In genomic region chr12:41893491-41893890, GRCh38 we compare ENCODE assay signal across 10 cellular contexts.
"Had no signal": no experiment of that assay in that cellular context is flagged by ENCODE, and none has a peak within 500 bp of the region (broad histone marks: within the 10 kb centered on the region; RNA-seq: fewer than 3 reads in every experiment).

No MANE protein-coding gene starts in this region.

- H3K4me3 ChIP-seq: GM23248, K562 had no signal

- H3K27ac ChIP-seq: GM23248, HL-60 had no signal

- H2AFZ ChIP-seq: GM23248 had no signal

- DNase-seq: GM23248, H9, HFFc6, IMR-90, KG1 had no signal

- H3K9ac ChIP-seq: GM23248 had no signal

- ATAC-seq: HCT116, K562 had no signal

- FAIRE-seq: H1, H54, K562 had no signal
